ENCODE assay signal across 8 cellular contexts in the genomic region with DNA sequence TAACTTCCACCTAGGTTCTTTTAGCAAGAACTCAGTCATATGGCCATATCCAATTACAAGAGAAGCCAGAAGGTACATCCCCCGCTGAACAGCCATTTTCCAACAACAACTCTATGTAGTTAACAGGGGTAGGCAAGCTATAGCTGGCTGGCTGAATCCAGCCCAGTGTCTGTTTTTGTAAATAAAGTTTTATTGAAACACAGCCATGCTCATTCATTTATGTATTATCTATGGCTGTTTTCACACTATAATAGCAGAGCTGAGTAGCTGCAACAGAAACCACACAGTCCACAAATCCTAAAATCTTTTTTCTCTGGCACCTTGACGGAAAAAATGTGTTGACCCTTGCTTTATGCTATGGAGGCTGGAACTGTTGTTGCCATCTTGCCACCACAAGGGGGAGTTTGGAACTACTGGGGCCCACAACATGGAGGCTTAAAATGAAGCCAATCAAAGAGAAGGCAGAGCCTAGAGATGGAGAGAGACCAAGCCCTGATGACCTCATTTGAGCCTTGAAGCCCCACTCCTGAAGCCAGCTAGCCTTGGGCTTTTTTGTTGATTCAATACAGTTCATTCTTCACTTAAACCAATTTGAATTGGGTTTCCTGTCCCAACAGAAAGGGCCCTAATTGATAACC. TPM values are rescaled to one million over a fixed set of nuclear protein-coding genes. Genes with fewer than 3 reads are reported as not detected.
DNase-seq lines count a peak whose midpoint lies in the region; ATAC-seq, FAIRE-seq and TF ChIP-seq lines count a peak whose summit lies in the region.

No MANE protein-coding gene starts in this region.

- TF ChIP-seq POLR2A in HepG2 (IDR thresholded peaks at IDR 0.05; ENCODE audit: insufficient read depth in 1 of 2, low read depth in 2 of 2, low read length in 2 of 2) = no peak

- no peaks in the 10 kb centered on the region for H3K9me3 Mint-ChIP-seq in Calu3 (ENCODE audit: low read depth, unreplicated experiment)
- H3K9me3 Mint-ChIP-seq in activated naive CD8-positive, alpha-beta T cell treated with anti-CD3 and anti-CD28 coated beads, Interleukin-2, amount 50 U/mL, for 24 hours = no peaks in the 10 kb centered on the region

- H3K4me2 ChIP-seq in HepG2 (ENCODE audit: low read depth, low read length) = no peak overlapping the region

- POLR2A ChIA-PET in HepG2 (lab: Yijun Ruan, JAX) = interaction anchor here (1.2 kb wide), 1 partner anchor 51 kb away, joined by 5 read pairs; a partner anchor contains a TSS

- CTCF ChIA-PET in Calu3 (lab: Charles Lee) (no interaction called here), HepG2 (lab: Yijun Ruan, JAX; ENCODE audit: low intra/inter-chr PET ratio, low total read pairs) (interaction anchor here (0.7 to 1.5 kb wide), 4 partner anchors 22 to 72 kb away, joined by 3 to 15 read pairs (median 4); a partner anchor contains a TSS)

- H3K27me3 ChIP-seq in HepG2 (ENCODE audit: control insufficient read depth in 1 of 2, insufficient read depth in 2 of 2, low read length in 2 of 2) = no peaks in the 10 kb centered on the region

- H3K4me1 Mint-ChIP-seq in Calu3 (ENCODE audit: low read depth, unreplicated experiment) = peaks cover 9% of the 10 kb centered on the region
- peaks cover 5% of the 10 kb centered on the region for H3K4me1 Mint-ChIP-seq in activated naive CD8-positive, alpha-beta T cell treated with anti-CD3 and anti-CD28 coated beads, Interleukin-2, amount 50 U/mL, for 24 hours

- 0 out of 2 replicates have a peak, but pooled peaks cover 10% of the 10 kb centered on the region for H3K4me1 ChIP-seq in HepG2 (ENCODE audit: insufficient read depth, low read length)

- no peak overlapping the region for H3K9ac ChIP-seq in HepG2 (ENCODE audit: insufficient read depth, low read depth, low read length)

- H4K20me1 ChIP-seq in HepG2 (ENCODE audit: insufficient read depth, low read length) = no peaks in the 10 kb centered on the region

- no peak overlapping the region for H2AFZ ChIP-seq in HepG2 (ENCODE audit: low read length)

- H3K36me3 Mint-ChIP-seq in Calu3 (ENCODE audit: insufficient read depth, unreplicated experiment) = peaks cover 6% of the 10 kb centered on the region
- H3K36me3 Mint-ChIP-seq in activated naive CD8-positive, alpha-beta T cell treated with anti-CD3 and anti-CD28 coated beads, Interleukin-2, amount 50 U/mL, for 24 hours (ENCODE audit: low read depth) = no peaks in the 10 kb centered on the region

- intact Hi-C loops in Calu3 (cut with micrococcal nuclease; ENCODE audit: unreplicated experiment) (no loop called here), HepG2 (cut with micrococcal nuclease; ENCODE audit: unreplicated experiment) (loop anchor here (1.0 to 2.0 kb wide), 4 partner anchors 52 to 121 kb away; no protein-coding TSS in a partner anchor)

- no peaks in the 10 kb centered on the region for H3K9me3 ChIP-seq in HepG2 (ENCODE audit: low read length)

- peak; percentile 82 for FAIRE-seq in HepG2 (lab: Jason Lieb, UNC)

- H3K79me2 ChIP-seq in HepG2 (ENCODE audit: insufficient read depth, low read length) = no peaks in the 10 kb centered on the region

- no peak overlapping the region for H3K27ac ChIP-seq in HepG2 (ENCODE audit: extremely low read length, insufficient read depth, low read length)

- peak; percentile 50 for TF ChIP-seq CTCF in Calu3 (IDR thresholded peaks at IDR 0.05; ENCODE audit: unreplicated experiment)
- peak; percentile 73 for TF ChIP-seq CTCF in HepG2 (CRISPR knock-in tag; IDR thresholded peaks at IDR 0.05)

- peak; percentile 61; the same call in 1 of the 2 replicates for TF ChIP-seq RAD21 in HepG2 (CRISPR knock-in tag; IDR thresholded peaks at IDR 0.05)

- no TSS peak for BruUV-seq in Calu3 (replicated peaks; lab: Mats Ljungman, UMichigan)
- BruUV-seq in HepG2 (replicated peaks; lab: Mats Ljungman, UMichigan) = no TSS peak

- no peak overlapping the region for H3K4me3 Mint-ChIP-seq in Calu3 (ENCODE audit: low read depth, unreplicated experiment)
- no peak overlapping the region for H3K4me3 Mint-ChIP-seq in activated naive CD8-positive, alpha-beta T cell treated with anti-CD3 and anti-CD28 coated beads, Interleukin-2, amount 50 U/mL, for 24 hours

- no peak for TF ChIP-seq EP300 in HepG2 (IDR thresholded peaks at IDR 0.05; ENCODE audit: low read depth in 2 of 2, low read length in 2 of 2)
- no peak for TF ChIP-seq EP300 in HepG2 (CRISPR knock-in tag; IDR thresholded peaks at IDR 0.05; ENCODE audit: borderline replicate concordance)

- peak; percentile 75 for ATAC-seq in GM18517 (IDR thresholded peaks at IDR 0.05; ENCODE audit: unreplicated experiment)
- ATAC-seq in HG02798 (IDR thresholded peaks at IDR 0.05; ENCODE audit: poor library complexity, unreplicated experiment) = peak; percentile 66
- peak; percentile 93 for ATAC-seq in activated naive CD8-positive, alpha-beta T cell treated with anti-CD3 and anti-CD28 coated beads, Interleukin-2, amount 50 U/mL, for 24 hours
- ATAC-seq in HepG2 = peak; percentile 96

- in situ Hi-C loops in HepG2 (cut with HindIII; ENCODE audit: extremely low pct_ligation_motif_present, low pct_unique_long_range_greater_than_20kb) = no loop called here

- WGBS in HepG2 (ENCODE audit: low lambda C conversion rate) = 60% methylated on average over 2 of the region's 2 CpGs

- peak; percentile 25 for DNase-seq in Calu3
- peak; percentile 81 for DNase-seq in NCI-H146 (lab: John Stamatoyannopoulos, UW)
- DNase-seq in activated naive CD8-positive, alpha-beta T cell treated with anti-CD3 and anti-CD28 coated beads, Interleukin-2, amount 50 U/mL, for 24 hours = peak; percentile 12
- DNase-seq in HepG2 (ENCODE audit: low spot score) = peak; percentile 68
- no peak for DNase-seq in inferior parietal cortex (ENCODE audit: extremely low spot score)
- DNase-seq in GOT3 (lab: John Stamatoyannopoulos, UW) = no peak

- no peaks in the 10 kb centered on the region for H3K27me3 Mint-ChIP-seq in Calu3 (ENCODE audit: unreplicated experiment)
- H3K27me3 Mint-ChIP-seq in activated naive CD8-positive, alpha-beta T cell treated with anti-CD3 and anti-CD28 coated beads, Interleukin-2, amount 50 U/mL, for 24 hours = no peaks in the 10 kb centered on the region

- H3K4me3 ChIP-seq in HepG2 (replicated peaks in 1 of 3; ENCODE audit: insufficient read depth in 1 of 3, low read depth in 2 of 3, low read length in 3 of 3) = no peak overlapping the region

- no peak overlapping the region for H3K27ac Mint-ChIP-seq in Calu3 (ENCODE audit: unreplicated experiment)
- H3K27ac Mint-ChIP-seq in activated naive CD8-positive, alpha-beta T cell treated with anti-CD3 and anti-CD28 coated beads, Interleukin-2, amount 50 U/mL, for 24 hours = no peak overlapping the region

- H3K36me3 ChIP-seq in HepG2 (replicated peaks in 1 of 2; ENCODE audit: control insufficient read depth in 1 of 2, insufficient read depth in 2 of 2, low read length in 2 of 2) = no peaks in the 10 kb centered on the region

RNA-seq across cellular contexts. Expression of a gene that starts 33.3 kb away (rescaled TPM):
- total RNA-seq in Calu3 (2022) (50.0 and 63.4 TPM in 2 replicates), HepG2 (2016; rRNA removed; fragmentation: Illumina TruSeq; extraction: Trizol) (28.4 and 30.3 TPM in 2 replicates)
- 4.1 and 5.8 TPM in 2 replicates for total RNA-seq in HepG2 (2016; cell fraction: cytosol; rRNA removed; fragmentation: Illumina TruSeq; extraction: Trizol; ENCODE audit: low read depth)
- total RNA-seq in HepG2 (2016; cell fraction: insoluble cytoplasmic fraction; rRNA removed; fragmentation: Illumina TruSeq; extraction: Trizol) = 29.5 and 30.7 TPM in 2 replicates
- total RNA-seq in HepG2 (2016; cell fraction: membrane; rRNA removed; fragmentation: Illumina TruSeq; extraction: Trizol) = 12.3 and 13.8 TPM in 2 replicates
- 39.8 and 40.1 TPM in 2 replicates for total RNA-seq in HepG2 (2016; cell fraction: nucleus; rRNA removed; fragmentation: Illumina TruSeq; extraction: Trizol)
- 55.5 and 76.1 TPM in 2 replicates for polyA plus RNA-seq in HepG2 (2011; rRNA removed)
- polyA plus RNA-seq in HepG2 (2011; cell fraction: cytosol; rRNA removed) = 65.7 and 89.1 TPM in 2 replicates
- polyA plus RNA-seq in HepG2 (2011; cell fraction: nucleus; rRNA removed) = 262 and 282 TPM in 2 replicates
- 18.0 and 24.0 TPM in 2 replicates for polyA plus RNA-seq in HepG2 (2012)
- polyA plus RNA-seq in HepG2 (2016; cell fraction: cytosol; fragmentation: Illumina TruSeq; extraction: Trizol; ENCODE audit: low read depth) = 2.7 and 2.8 TPM in 2 replicates
- polyA plus RNA-seq in HepG2 (2016; cell fraction: insoluble cytoplasmic fraction; fragmentation: Illumina TruSeq; extraction: Trizol; ENCODE audit: low read depth) = 25.0 and 28.1 TPM in 2 replicates
- polyA plus RNA-seq in HepG2 (2016; cell fraction: membrane; fragmentation: Illumina TruSeq; extraction: Trizol; ENCODE audit: low read depth) = 6.2 and 7.9 TPM in 2 replicates
- polyA plus RNA-seq in HepG2 (2016; cell fraction: nucleus; fragmentation: Illumina TruSeq; extraction: Trizol; ENCODE audit: insufficient read depth, low read depth) = 37.8 and 41.4 TPM in 2 replicates
- 225 and 394 TPM in 2 replicates for polyA minus RNA-seq in HepG2 (2011; rRNA and poly(A)+ RNA removed; ENCODE audit: low replicate concordance)
- polyA minus RNA-seq in HepG2 (2011; cell fraction: cytosol; rRNA and poly(A)+ RNA removed) = 40.2 and 54.6 TPM in 2 replicates
- 110 and 137 TPM in 2 replicates for polyA minus RNA-seq in HepG2 (2011; cell fraction: nucleus; rRNA and poly(A)+ RNA removed)

RNA-seq across cellular contexts. Expression of a gene that starts 51.2 kb away (rescaled TPM):
- 54.9 and 64.4 TPM in 2 replicates for total RNA-seq in Calu3 (2022)
- total RNA-seq in HepG2 (2016; rRNA removed; fragmentation: Illumina TruSeq; extraction: Trizol) = 57.5 and 70.2 TPM in 2 replicates
- 23.9 and 30.3 TPM in 2 replicates for total RNA-seq in HepG2 (2016; cell fraction: cytosol; rRNA removed; fragmentation: Illumina TruSeq; extraction: Trizol; ENCODE audit: low read depth)
- total RNA-seq in HepG2 (2016; cell fraction: insoluble cytoplasmic fraction; rRNA removed; fragmentation: Illumina TruSeq; extraction: Trizol) = 57.4 and 65.2 TPM in 2 replicates
- 25.0 and 26.6 TPM in 2 replicates for total RNA-seq in HepG2 (2016; cell fraction: membrane; rRNA removed; fragmentation: Illumina TruSeq; extraction: Trizol)
- 41.3 and 58.5 TPM in 2 replicates for total RNA-seq in HepG2 (2016; cell fraction: nucleus; rRNA removed; fragmentation: Illumina TruSeq; extraction: Trizol)
- 40.0 and 44.7 TPM in 2 replicates for polyA plus RNA-seq in HepG2 (2011; rRNA removed)
- polyA plus RNA-seq in HepG2 (2011; cell fraction: cytosol; rRNA removed) = 33.8 and 59.5 TPM in 2 replicates
- polyA plus RNA-seq in HepG2 (2011; cell fraction: nucleus; rRNA removed) = 62.7 and 102 TPM in 2 replicates
- polyA plus RNA-seq in HepG2 (2012) = 29.2 and 48.3 TPM in 2 replicates
- 1.4 and 1.6 TPM in 2 replicates for polyA plus RNA-seq in HepG2 (2016; cell fraction: cytosol; fragmentation: Illumina TruSeq; extraction: Trizol; ENCODE audit: low read depth)
- polyA plus RNA-seq in HepG2 (2016; cell fraction: insoluble cytoplasmic fraction; fragmentation: Illumina TruSeq; extraction: Trizol; ENCODE audit: low read depth) = 44.7 and 44.8 TPM in 2 replicates
- 5.5 and 6.0 TPM in 2 replicates for polyA plus RNA-seq in HepG2 (2016; cell fraction: membrane; fragmentation: Illumina TruSeq; extraction: Trizol; ENCODE audit: low read depth)
- polyA plus RNA-seq in HepG2 (2016; cell fraction: nucleus; fragmentation: Illumina TruSeq; extraction: Trizol; ENCODE audit: insufficient read depth, low read depth) = 53.5 and 57.5 TPM in 2 replicates
- polyA minus RNA-seq in HepG2 (2011; rRNA and poly(A)+ RNA removed; ENCODE audit: low replicate concordance) = 41.0 and 60.2 TPM in 2 replicates
- 34.7 and 44.4 TPM in 2 replicates for polyA minus RNA-seq in HepG2 (2011; cell fraction: cytosol; rRNA and poly(A)+ RNA removed)
- polyA minus RNA-seq in HepG2 (2011; cell fraction: nucleus; rRNA and poly(A)+ RNA removed) = 91.9 and 114 TPM in 2 replicates

Comparison
In these comparisons a context has a peak if more than half of its experiments do, and no peak if none do; other contexts are left out.
1. DNase-seq: peak in Calu3 (single experiment), NCI-H146 (single experiment), activated naive CD8-positive, alpha-beta T cell treated with anti-CD3 and anti-CD28 coated beads, Interleukin-2, amount 50 U/mL, for 24 hours (single experiment) and HepG2 (single experiment); none in inferior parietal cortex (single experiment) and GOT3 (single experiment).
2. Peak in every context shown above with its lines, with median percentiles within 50 percentile points of each other: ATAC-seq.